ENCODE assay signal across 8 cellular contexts in genomic region chr1:169794530-169795416, GRCh38. TPM values are rescaled to one million over a fixed set of nuclear protein-coding genes. Genes with fewer than 3 reads are reported as not detected.
DNase-seq lines count a peak whose midpoint lies in the region; TF ChIP-seq lines count a peak whose summit lies in the region.

METTL18 (minus strand) TSS chr1:169794907; CDS start chr1:169793695, 1,212 bp downstream.

- intact Hi-C loops in stomach (cut with DNase I; ENCODE audit: low total_unique reads), result no loop called here

- no CpG with 5 or more reads among the region's 48 CpGs for WGBS in H9 (ENCODE audit: extremely low coverage, insufficient read length, low lambda C conversion rate)
- WGBS in stomach, 5 donors, result 0 to 1% (median 0%) methylated on average over 36 to 48 of the region's 48 CpGs

- H3K79me2 ChIP-seq in H9 (ENCODE audit: insufficient read depth, low read length) (peaks cover 2% of the 10 kb centered on the region; the same call in 1 of the 2 replicates), neural cell (replicated peaks; ENCODE audit: insufficient read depth, low read length) (peaks cover 12% of the 10 kb centered on the region)

- peak within 1 kb of the TSS; percentile 18 for H3K56ac ChIP-seq in H9 (ENCODE audit: insufficient read length, low read depth, low read length)

- TF ChIP-seq EP300 in neural cell (conservative IDR thresholded peaks at IDR 0.05; ENCODE audit: poor library complexity, severe bottlenecking) (peak; percentile 48), stomach (IDR thresholded peaks at IDR 0.05) (peak; percentile 25)

- H3K36me3 ChIP-seq in MG63 (peaks cover 12% of the 10 kb centered on the region), neural cell (ENCODE audit: insufficient read depth, low read length) (peaks cover 4% of the 10 kb centered on the region), stomach (peaks cover 0 to 7% (median 2%) of the 10 kb centered on the region in 4 donors)

- TF ChIP-seq RAD21 in neural cell (conservative IDR thresholded peaks at IDR 0.05), result no peak

- H3K4me3 ChIP-seq in MG63 (peak within 1 kb of the TSS; percentile 71), fibroblast of villous mesenchyme (ENCODE audit: low read depth, low read length) (peak within 1 kb of the TSS; percentile 76), neural cell (ENCODE audit: low read length) (peak within 1 kb of the TSS; percentile 82), stomach (peak within 1 kb of the TSS; percentile 65 to 86 (median 74))

- H3K27me3 Mint-ChIP-seq in H9 (ENCODE audit: low read depth), result no peaks in the 10 kb centered on the region; the same call in 1 of the 2 replicates

- no peak within 1 kb of the TSS for H2AK5ac ChIP-seq in H9 (ENCODE audit: insufficient read length, low read length)

- H3K4me2 ChIP-seq in H9 (ENCODE audit: insufficient read depth, insufficient read length, low read length) (peak within 1 kb of the TSS; percentile 79), neural cell (ENCODE audit: low read length) (peak within 1 kb of the TSS; percentile 92)

- peak within 1 kb of the TSS; percentile 99 for H2AFZ ChIP-seq in H9 (ENCODE audit: low read length)
- H2AFZ ChIP-seq in neural cell (ENCODE audit: low read depth, low read length), result peak within 1 kb of the TSS; percentile 100

- H2BK5ac ChIP-seq in H9 (ENCODE audit: insufficient read length, low read length), result peak within 1 kb of the TSS; percentile 77

- H3F3A ChIP-seq in neural cell (ENCODE audit: insufficient read depth, low read length, poor library complexity, severe bottlenecking), result no peaks in the 10 kb centered on the region

- H3K4ac ChIP-seq in H9 (ENCODE audit: low read depth, low read length), result no peak within 1 kb of the TSS

- H3K9me2 ChIP-seq in neural cell (ENCODE audit: insufficient read depth, low read length), result no peaks in the 10 kb centered on the region

- peak within 1 kb of the TSS; percentile 99 for H3K4me3 Mint-ChIP-seq in H9

- no peak within 1 kb of the TSS for H3K23ac ChIP-seq in H9 (ENCODE audit: insufficient read length, low read depth, low read length)

- no peak within 1 kb of the TSS for H2BK120ac ChIP-seq in H9 (ENCODE audit: low read depth, low read length, poor library complexity, severe bottlenecking)

- peak within 1 kb of the TSS; percentile 80 for H3K27ac ChIP-seq in H9 (ENCODE audit: insufficient read length, low read depth, low read length)
- peak within 1 kb of the TSS; percentile 89 for H3K27ac ChIP-seq in neural cell (ENCODE audit: low read length)
- peak within 1 kb of the TSS; percentile 89 to 91 (median 89) for H3K27ac ChIP-seq in stomach

- H3K9ac ChIP-seq in H9 (ENCODE audit: extremely low read depth, insufficient read length, low read length) (peak within 1 kb of the TSS; percentile 98), neural cell (ENCODE audit: low read length) (peak within 1 kb of the TSS; percentile 84)

- H2BK15ac ChIP-seq in H9 (ENCODE audit: low read depth, low read length), result no peak within 1 kb of the TSS

- TF ChIP-seq CTCF in H9 (conservative IDR thresholded peaks at IDR 0.05), result no peak
- TF ChIP-seq CTCF in fibroblast of villous mesenchyme (IDR thresholded peaks at IDR 0.05; ENCODE audit: insufficient read depth, low read depth, low read length), result no peak
- TF ChIP-seq CTCF in neural cell (IDR thresholded peaks at IDR 0.05; ENCODE audit: poor library complexity, severe bottlenecking), result peak; percentile 71
- TF ChIP-seq CTCF in stomach (IDR thresholded peaks at IDR 0.05), result no peak

- peak; percentile 96 for DNase-seq in ELR (ENCODE audit: low read depth)
- DNase-seq in H9, result peak; percentile 95
- DNase-seq in MG63, result peak; percentile 97
- peak; percentile 82 for DNase-seq in SHP77 treated with DMSO at 0.1 percent for 48 hours (lab: John Stamatoyannopoulos, UW)
- DNase-seq in activated effector memory CD4-positive, alpha-beta T cell treated with anti-CD3 and anti-CD28 coated beads, Interleukin-2, amount 50 U/mL, for 16 hours, result peak; percentile 97
- peak; percentile 95 for DNase-seq in fibroblast of villous mesenchyme (ENCODE audit: low read depth)
- DNase-seq in stomach, result peak; percentile 88

- H3K79me1 ChIP-seq in H9 (ENCODE audit: insufficient read depth, low read depth, low read length, poor library complexity, severe bottlenecking), result no peaks in the 10 kb centered on the region

- H2BK12ac ChIP-seq in H9 (ENCODE audit: insufficient read length, low read depth, low read length), result no peak within 1 kb of the TSS

- H4K8ac ChIP-seq in H9 (replicated peaks; ENCODE audit: insufficient read length, low read depth, low read length), result no peak within 1 kb of the TSS

- H4K5ac ChIP-seq in H9 (ENCODE audit: insufficient read length, low read depth, low read length), result peak within 1 kb of the TSS; percentile 69

- H3T11ph ChIP-seq in H9 (ENCODE audit: low read length), result peak within 1 kb of the TSS; percentile 39

- H3K27me3 ChIP-seq in H9 (ENCODE audit: insufficient read depth, low read length) (no peaks in the 10 kb centered on the region), MG63 (no peaks in the 10 kb centered on the region), neural cell (ENCODE audit: insufficient read depth, low read depth, low read length) (no peaks in the 10 kb centered on the region), stomach (no peaks in the 10 kb centered on the region)

- peak within 1 kb of the TSS; percentile 97 for H3K14ac ChIP-seq in H9 (ENCODE audit: insufficient read depth, low read length)

- H2BK20ac ChIP-seq in H9 (ENCODE audit: low read depth, low read length, poor library complexity, severe bottlenecking), result no peak within 1 kb of the TSS

- H3K4me1 ChIP-seq in H9 (ENCODE audit: insufficient read depth, low read length) (no peaks in the 10 kb centered on the region), stomach (peaks cover 6 to 31% (median 20%) of the 10 kb centered on the region in 4 donors)

- no peak for TF ChIP-seq POLR2A in stomach (IDR thresholded peaks at IDR 0.05)

- peak within 1 kb of the TSS; percentile 99 to 100 (median 100) for H3K27ac Mint-ChIP-seq in H9

- H3K36me3 Mint-ChIP-seq in H9 (ENCODE audit: insufficient read depth in 1 of 3, low read depth in 3 of 3), result peaks cover 1 to 41% (median 22%) of the 10 kb centered on the region in 3 experiments; a peak in 6 of 7 replicates

- peaks cover 26 to 31% of the 10 kb centered on the region in 2 experiments for H3K4me1 Mint-ChIP-seq in H9

- H4K20me1 ChIP-seq in H9 (ENCODE audit: control insufficient read depth, insufficient read depth, insufficient read length) (no peaks in the 10 kb centered on the region), neural cell (ENCODE audit: insufficient read depth) (no peaks in the 10 kb centered on the region)

- peaks cover 4% of the 10 kb centered on the region for H3K9me3 ChIP-seq in H9 (ENCODE audit: control insufficient read depth, low read depth, low read length)
- no peaks in the 10 kb centered on the region for H3K9me3 ChIP-seq in MG63
- no peaks in the 10 kb centered on the region for H3K9me3 ChIP-seq in neural cell (ENCODE audit: low read length)
- H3K9me3 ChIP-seq in stomach, result no peaks in the 10 kb centered on the region

- H3K18ac ChIP-seq in H9 (ENCODE audit: insufficient read length, low read depth, low read length), result peak within 1 kb of the TSS; percentile 98

- no peaks in the 10 kb centered on the region; a peak in 3 of 5 replicates for H3K9me3 Mint-ChIP-seq in H9

- no peak within 1 kb of the TSS for H4K91ac ChIP-seq in H9 (ENCODE audit: insufficient read length, low read depth, low read length)

- peaks cover 14% of the 10 kb centered on the region for H3K23me2 ChIP-seq in H9 (ENCODE audit: insufficient read length, low read depth, low read length, poor library complexity, severe bottlenecking)

TF ChIP-seq in neural cell, 6 proteins besides CTCF, POLR2A, EP300 and RAD21:
- TF ChIP-seq TAF1 (IDR thresholded peaks at IDR 0.05; ENCODE audit: low read depth) (peak; percentile 73), POLR2AphosphoS5 (IDR thresholded peaks at IDR 0.05) (no peak), SMC3 (conservative IDR thresholded peaks at IDR 0.05; ENCODE audit: poor library complexity) (peak; percentile 35), REST (IDR thresholded peaks at IDR 0.05; ENCODE audit: borderline replicate concordance) (peak; percentile 12), EZH2 (IDR thresholded peaks at IDR 0.05; ENCODE audit: borderline replicate concordance, insufficient read depth, low read length, poor library complexity, severe bottlenecking) (no peak), MXI1 (conservative IDR thresholded peaks at IDR 0.05; ENCODE audit: poor library complexity, severe bottlenecking) (peak; percentile 88)
TF ChIP-seq in neural cell: peak in this region for 4.

RNA-seq across cellular contexts. Expression of gene METTL18, which starts in this region (rescaled TPM):
- total RNA-seq in H9 (2021), result 8.0 and 8.7 TPM in 2 replicates
- 11.0 and 27.3 TPM in 2 replicates for total RNA-seq in MG63 (2014; rRNA removed; shearing (Covaris generic); ENCODE audit: low replicate concordance)
- total RNA-seq in fibroblast of villous mesenchyme, result 5.5 and 6.5 TPM in 2 replicates
- 7.0 and 8.5 TPM in 2 replicates for polyA plus RNA-seq in neural cell
- 7.8 and 8.6 TPM in 2 replicates for polyA minus RNA-seq in neural cell
- 10 to 100 TPM in 2 of 5 donors, 1 to 10 TPM in 1, not detected in 2; 6.8 to 12.9 (median 12.5) TPM for total RNA-seq in stomach
- polyA plus RNA-seq in stomach, result 1 to 10 TPM; 7.0 to 9.3 (median 7.6) TPM

Comparison
In these comparisons a context has a peak if more than half of its experiments do, and no peak if none do; other contexts are left out.
1. Peak in every context shown above with its lines: DNase-seq, H3K4me3 ChIP-seq and H3K27ac ChIP-seq.